10 cellular contexts compared by ENCODE assay signal in the genomic region with DNA sequence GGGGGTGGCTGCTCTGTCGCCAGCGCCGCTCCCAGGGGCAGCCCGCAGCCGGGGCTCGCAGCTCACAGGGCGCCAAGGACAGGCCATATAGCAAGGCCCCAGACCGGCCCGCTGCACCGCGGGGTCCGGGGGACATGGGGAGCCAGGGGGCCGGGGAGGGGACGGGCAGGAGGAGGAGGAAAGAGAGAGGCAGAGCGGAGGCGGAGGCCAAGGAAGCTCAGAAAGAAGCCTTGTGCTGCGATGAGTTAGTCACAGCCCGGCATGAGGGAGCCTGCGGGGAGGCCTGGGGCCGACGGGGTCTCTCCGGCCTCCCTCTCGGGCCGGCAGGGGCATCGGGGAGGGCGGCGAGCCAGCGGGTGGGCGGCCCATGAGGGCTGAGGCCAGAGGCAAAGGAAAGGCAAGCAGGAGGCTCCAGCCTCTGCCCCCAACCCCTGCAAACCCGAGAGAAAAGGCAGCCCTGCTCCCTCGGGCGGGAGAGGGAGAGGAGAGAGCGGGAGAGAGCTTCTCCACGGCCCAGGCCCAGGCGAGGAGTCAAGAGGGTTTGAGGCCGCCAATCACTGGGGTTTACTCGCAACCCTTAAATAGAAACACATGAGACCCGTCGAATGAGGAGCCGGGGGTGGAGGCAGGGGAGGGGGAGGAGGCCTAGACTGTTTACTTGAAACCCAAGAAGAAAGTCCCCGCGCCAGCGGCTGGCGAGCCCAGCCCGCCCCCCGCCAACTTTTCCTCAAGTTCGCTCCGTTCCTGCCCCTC.
DNase-seq lines count a peak whose midpoint lies in the region; FAIRE-seq and TF ChIP-seq lines count a peak whose summit lies in the region.
"Had no signal": no experiment of that assay in that cellular context is flagged by ENCODE, and none has a peak within 500 bp of the region (broad histone marks: within the 10 kb centered on the region; RNA-seq: fewer than 3 reads in every experiment).

No MANE protein-coding gene starts in this region.

- H3K36me3 ChIP-seq in H7 (replicated peaks; ENCODE audit: control insufficient read depth, insufficient read depth, low read length) (no peaks in the 10 kb centered on the region; the same call in 1 of the 2 replicates), WERI-Rb-1 (no peaks in the 10 kb centered on the region)

- H3K36me3 Mint-ChIP-seq in brain = peaks cover 29% of the 10 kb centered on the region

- no peaks in the 10 kb centered on the region for H3K9me3 ChIP-seq in WERI-Rb-1 (ENCODE audit: severe bottlenecking)

- H3K4me3 ChIP-seq in H7 (ENCODE audit: insufficient read depth, low read depth, low read length) (peak overlapping the region; percentile 23; the same call in 1 of the 2 replicates), WERI-Rb-1 (ENCODE audit: low read depth, low read length) (no peak overlapping the region)

- no peak overlapping the region for H3K27ac ChIP-seq in WERI-Rb-1

- peaks cover 3% of the 10 kb centered on the region for H3K27me3 Mint-ChIP-seq in brain

- H3K4me1 Mint-ChIP-seq in brain = peaks cover 57% of the 10 kb centered on the region

- peak overlapping the region in 2 of 5 experiments; percentile 47 to 75 for H3K4me3 Mint-ChIP-seq in brain

- peak overlapping the region; percentile 35 to 94 (median 78) for H3K27ac Mint-ChIP-seq in brain

- TF ChIP-seq CTCF in brain (conservative IDR thresholded peaks at IDR 0.05) (no peak), D721Med (IDR thresholded peaks at IDR 0.05; ENCODE audit: insufficient read depth, missing control alignments) (no peak), WERI-Rb-1 (IDR thresholded peaks at IDR 0.05; ENCODE audit: low read depth, low read length) (no peak)

- H3K27me3 ChIP-seq in H7 (ENCODE audit: control insufficient read depth, insufficient read depth, low read length) (no peaks in the 10 kb centered on the region), WERI-Rb-1 (ENCODE audit: insufficient read depth, low read depth, severe bottlenecking) (no peaks in the 10 kb centered on the region)

- FAIRE-seq in D721Med (lab: Jason Lieb, UNC) = no peak
- FAIRE-seq: GM12878, islet of Langerhans had no signal

- peaks cover 0 to 17% (median 4%) of the 10 kb centered on the region in 5 experiments for H3K9me3 Mint-ChIP-seq in brain

- DNase-seq in AG08395 (ENCODE audit: low spot score) (peak; percentile 93), H7 (peak; percentile 96), T follicular helper cell (ENCODE audit: low read depth) (peak; percentile 44), iPS-NIHi7 (ENCODE audit: extremely low spot score) (peak; percentile 87), D721Med (ENCODE audit: insufficient read length, low spot score) (no peak), WERI-Rb-1 (no peak)
- DNase-seq in stimulated activated CD4-positive, alpha-beta T cell treated with anti-CD3 and anti-CD28 coated beads, Interleukin-12 subunit alpha, Interleukin-12 subunit beta, amount 100 ng/mL, for 4 hours = peak; percentile 19

Comparison
In these comparisons a context has a peak if more than half of its experiments do, and no peak if none do; other contexts are left out.
1. DNase-seq: peak in AG08395 (single experiment), H7 (single experiment), T follicular helper cell (single experiment), iPS-NIHi7 (single experiment) and stimulated activated CD4-positive, alpha-beta T cell treated with anti-CD3 and anti-CD28 coated beads, Interleukin-12 subunit alpha, Interleukin-12 subunit beta, amount 100 ng/mL, for 4 hours (single experiment); none in D721Med (single experiment) and WERI-Rb-1 (single experiment).